In the genomic region with DNA sequence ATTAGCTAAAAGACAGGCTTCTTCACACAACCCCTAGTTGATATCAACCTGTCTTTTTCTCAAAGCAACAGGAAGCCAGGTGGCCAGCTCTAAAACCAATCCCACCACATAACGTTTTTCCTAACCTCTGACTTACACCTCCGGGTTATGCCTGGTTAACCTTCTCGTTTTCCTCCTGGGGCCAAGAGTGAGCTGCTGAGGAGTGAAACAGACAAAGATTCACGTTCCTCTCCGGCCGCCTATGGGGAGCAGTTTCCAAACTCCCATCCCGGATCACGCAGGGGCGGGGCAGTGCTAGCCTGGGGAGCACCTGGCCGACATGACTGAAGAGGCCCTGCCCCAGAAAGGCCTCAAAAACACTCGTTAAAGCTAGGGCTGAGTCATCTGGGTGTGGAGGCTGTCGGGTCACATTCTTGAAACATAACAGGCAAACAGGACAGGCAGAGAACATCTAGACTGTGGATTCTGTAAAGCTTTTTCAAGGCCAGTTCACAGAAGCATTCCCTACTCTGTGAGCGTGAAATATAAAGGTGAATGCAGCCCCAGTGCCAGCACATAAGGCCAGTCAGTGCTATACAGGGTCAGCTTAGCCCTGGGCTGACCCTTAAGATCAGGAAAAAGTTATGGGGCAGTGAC, we compare ENCODE assay signal across 8 cellular contexts. TPM values are rescaled to one million over a fixed set of nuclear protein-coding genes. Genes with fewer than 3 reads are reported as not detected.
DNase-seq lines count a peak whose midpoint lies in the region; ATAC-seq and TF ChIP-seq lines count a peak whose summit lies in the region.

No MANE protein-coding gene starts in this region.

- H3K4me1 ChIP-seq in DOHH2 (ENCODE audit: control insufficient read depth, low read length), result peaks cover 30% of the 10 kb centered on the region
- H3K4me1 ChIP-seq in GM23338 (ENCODE audit: insufficient read depth), result peaks cover 22% of the 10 kb centered on the region
- peaks cover 30% of the 10 kb centered on the region for H3K4me1 ChIP-seq in MM.1S (ENCODE audit: low read length)
- peaks cover 53% of the 10 kb centered on the region for H3K4me1 ChIP-seq in mucosa of stomach (ENCODE audit: control insufficient read depth, insufficient read depth, low read length)
- H3K4me1 ChIP-seq in testis, result peaks cover 55% of the 10 kb centered on the region

- H3K79me2 ChIP-seq in DOHH2 (ENCODE audit: control insufficient read depth, low read length) (no peaks in the 10 kb centered on the region), GM23338 (replicated peaks; ENCODE audit: insufficient read depth) (no peaks in the 10 kb centered on the region), MM.1S (ENCODE audit: low read length) (no peaks in the 10 kb centered on the region)

- H3K27me3 ChIP-seq in DOHH2 (ENCODE audit: control insufficient read depth, low read length) (no peaks in the 10 kb centered on the region), GM23338 (ENCODE audit: insufficient read depth) (no peaks in the 10 kb centered on the region), MM.1S (replicated peaks; ENCODE audit: insufficient read depth, low read length) (no peaks in the 10 kb centered on the region), mucosa of stomach (ENCODE audit: control insufficient read depth, insufficient read depth, low read length) (no peaks in the 10 kb centered on the region), testis (no peaks in the 10 kb centered on the region)

- peak overlapping the region; percentile 42 for H3K4me3 Mint-ChIP-seq in GM23338
- H3K4me3 Mint-ChIP-seq in activated CD4-positive, alpha-beta T cell treated with anti-CD3 and anti-CD28 coated beads, Interleukin-2, amount 10 ng/mL, durations not matched to agents 7 days and 5 days, result peak overlapping the region; percentile 65

- TF ChIP-seq POLR2A in testis (IDR thresholded peaks at IDR 0.05), result no peak

- H3K27ac ChIP-seq in DOHH2 (ENCODE audit: low read depth, low read length) (0 out of 2 replicates have a peak overlapping the region, but pooled peaks have one; percentile 22), GM23338 (ENCODE audit: low read depth) (peak overlapping the region; percentile 75), MM.1S (ENCODE audit: low read length) (peak overlapping the region; percentile 98), testis (peak overlapping the region; percentile 87 to 97)

- peak; percentile 87 for ATAC-seq in GM23338

- intact Hi-C loops in testis (cut with DNase I; ENCODE audit: low total_unique reads), result no loop called here

- peaks cover 8% of the 10 kb centered on the region for H3K9me3 ChIP-seq in DOHH2 (ENCODE audit: control insufficient read depth, insufficient read depth, low read length)
- H3K9me3 ChIP-seq in MM.1S (replicated peaks; ENCODE audit: insufficient read depth, low read length), result no peaks in the 10 kb centered on the region
- H3K9me3 ChIP-seq in mucosa of stomach (ENCODE audit: control insufficient read depth, low read length), result no peaks in the 10 kb centered on the region
- no peaks in the 10 kb centered on the region for H3K9me3 ChIP-seq in testis

- POLR2A ChIA-PET in activated CD4-positive, alpha-beta T cell treated with anti-CD3 and anti-CD28 coated beads, Interleukin-2, amount 10 ng/mL, durations not matched to agents 7 days and 5 days (lab: Charles Lee), result interaction anchor here (0.6 to 1.2 kb wide), 2 partner anchors 29 to 33 kb away, joined by 3 to 6 read pairs; no protein-coding TSS in a partner anchor

- no peaks in the 10 kb centered on the region for H3K9me2 ChIP-seq in DOHH2 (replicated peaks; ENCODE audit: control insufficient read depth, low read length)
- H3K9me2 ChIP-seq in GM23338 (ENCODE audit: insufficient read depth), result no peaks in the 10 kb centered on the region
- H3K9me2 ChIP-seq in MM.1S (replicated peaks; ENCODE audit: insufficient read depth, low read length), result no peaks in the 10 kb centered on the region

- DNase-seq in GM23338 (ENCODE audit: low spot score), result peak; percentile 84
- DNase-seq in MM.1S, result peak; percentile 61
- DNase-seq in activated CD4-positive, alpha-beta T cell treated with anti-CD3 and anti-CD28 coated beads, Interleukin-2, amount 10 ng/mL, durations not matched to agents 7 days and 5 days, result peak; percentile 57
- DNase-seq in ecto neural progenitor cell (ENCODE audit: low spot score), result peak; percentile 72
- DNase-seq in testis, result peak; percentile 78
- no peak for DNase-seq in pons (ENCODE audit: low spot score)

- H3K9me3 Mint-ChIP-seq in GM23338, result peaks cover 3% of the 10 kb centered on the region; the same call in 1 of the 3 replicates
- H3K9me3 Mint-ChIP-seq in activated CD4-positive, alpha-beta T cell treated with anti-CD3 and anti-CD28 coated beads, Interleukin-2, amount 10 ng/mL, durations not matched to agents 7 days and 5 days, result peaks cover 11% of the 10 kb centered on the region

- no peaks in the 10 kb centered on the region for H4K20me1 ChIP-seq in DOHH2 (ENCODE audit: control insufficient read depth, insufficient read depth, low read depth, low read length)
- no peaks in the 10 kb centered on the region for H4K20me1 ChIP-seq in GM23338 (replicated peaks; ENCODE audit: insufficient read depth)
- no peaks in the 10 kb centered on the region for H4K20me1 ChIP-seq in MM.1S (ENCODE audit: insufficient read depth, low read length)

- peak overlapping the region; percentile 36 for H3K4me3 ChIP-seq in DOHH2 (ENCODE audit: low read length)
- 0 out of 2 replicates have a peak overlapping the region, but pooled peaks have one; percentile 4 for H3K4me3 ChIP-seq in GM23338
- H3K4me3 ChIP-seq in MM.1S (ENCODE audit: low read length), result peak overlapping the region; percentile 33; the same call in 1 of the 2 replicates
- no peak overlapping the region for H3K4me3 ChIP-seq in mucosa of stomach (ENCODE audit: low read length)
- H3K4me3 ChIP-seq in testis, result no peak overlapping the region

- H3K9ac ChIP-seq in MM.1S (ENCODE audit: low read length) (peak overlapping the region; percentile 64), mucosa of stomach (ENCODE audit: low read length) (peak overlapping the region; percentile 69)

- WGBS in testis, 2 donors, result 29 to 30% methylated on average over 7 to 13 of the region's 13 CpGs

- H2AFZ ChIP-seq in GM23338 (peak overlapping the region; percentile 77; the same call in 1 of the 2 replicates), MM.1S (ENCODE audit: low read length) (peak overlapping the region; percentile 85)

- peak overlapping the region; percentile 91 for H3K27ac Mint-ChIP-seq in GM23338
- peak overlapping the region; percentile 99 for H3K27ac Mint-ChIP-seq in activated CD4-positive, alpha-beta T cell treated with anti-CD3 and anti-CD28 coated beads, Interleukin-2, amount 10 ng/mL, durations not matched to agents 7 days and 5 days

- CTCF ChIA-PET in activated CD4-positive, alpha-beta T cell treated with anti-CD3 and anti-CD28 coated beads, Interleukin-2, amount 10 ng/mL, durations not matched to agents 7 days and 5 days (lab: Charles Lee), result interaction anchor here (0.8 to 2.1 kb wide), 12 partner anchors 11 to 65 kb away, joined by 3 to 11 read pairs (median 4); a partner anchor contains a TSS

- 0 out of 3 replicates have a peak, but pooled peaks cover 3% of the 10 kb centered on the region for H3K36me3 Mint-ChIP-seq in GM23338 (ENCODE audit: low read depth)
- peaks cover 14% of the 10 kb centered on the region for H3K36me3 Mint-ChIP-seq in activated CD4-positive, alpha-beta T cell treated with anti-CD3 and anti-CD28 coated beads, Interleukin-2, amount 10 ng/mL, durations not matched to agents 7 days and 5 days (ENCODE audit: low read depth)

- TF ChIP-seq CTCF in DOHH2 (IDR thresholded peaks at IDR 0.05; ENCODE audit: low read depth, low read length, poor library complexity, severe bottlenecking) (no peak), GM23338 (conservative IDR thresholded peaks at IDR 0.05; ENCODE audit: low read depth in 2 of 2) (no peak), MM.1S (IDR thresholded peaks at IDR 0.05; ENCODE audit: low read length) (no peak), testis (IDR thresholded peaks at IDR 0.05) (no peak)

- peaks cover 6% of the 10 kb centered on the region for H3K27me3 Mint-ChIP-seq in GM23338 (ENCODE audit: insufficient read depth, low read depth, poor library complexity)
- no peaks in the 10 kb centered on the region for H3K27me3 Mint-ChIP-seq in activated CD4-positive, alpha-beta T cell treated with anti-CD3 and anti-CD28 coated beads, Interleukin-2, amount 10 ng/mL, durations not matched to agents 7 days and 5 days

- H3K4me2 ChIP-seq in DOHH2 (ENCODE audit: low read length) (peak overlapping the region; percentile 53), GM23338 (peak overlapping the region; percentile 24), MM.1S (ENCODE audit: low read depth, low read length) (peak overlapping the region; percentile 70)

- H3K36me3 ChIP-seq in DOHH2 (ENCODE audit: control insufficient read depth, low read length), result no peaks in the 10 kb centered on the region
- H3K36me3 ChIP-seq in GM23338 (ENCODE audit: insufficient read depth), result no peaks in the 10 kb centered on the region
- H3K36me3 ChIP-seq in MM.1S (replicated peaks; ENCODE audit: insufficient read depth, low read length), result no peaks in the 10 kb centered on the region
- no peaks in the 10 kb centered on the region for H3K36me3 ChIP-seq in mucosa of stomach (ENCODE audit: control insufficient read depth, insufficient read depth, low read length)
- no peaks in the 10 kb centered on the region for H3K36me3 ChIP-seq in testis (ENCODE audit: low read depth, missing control alignments)

- peaks cover 35% of the 10 kb centered on the region for H3K4me1 Mint-ChIP-seq in GM23338
- H3K4me1 Mint-ChIP-seq in activated CD4-positive, alpha-beta T cell treated with anti-CD3 and anti-CD28 coated beads, Interleukin-2, amount 10 ng/mL, durations not matched to agents 7 days and 5 days, result peaks cover 67% of the 10 kb centered on the region

- H3F3A ChIP-seq in DOHH2 (ENCODE audit: control insufficient read depth, insufficient read depth) (no peaks in the 10 kb centered on the region), GM23338 (replicated peaks; ENCODE audit: low read depth) (no peaks in the 10 kb centered on the region), MM.1S (ENCODE audit: insufficient read depth, low read length) (peaks cover 28% of the 10 kb centered on the region)

TF ChIP-seq in GM23338, 12 proteins besides CTCF, POLR2A, EP300 and RAD21 (continues in another document):
- 0 out of 2 replicates have a peak, but pooled peaks have one; percentile 25 for TF ChIP-seq CREB1 (CRISPR knock-in tag; IDR thresholded peaks at IDR 0.05; ENCODE audit: low read depth)

RNA-seq across cellular contexts. Expression of a gene that starts 25.9 kb away (rescaled TPM):
- 7.2 and 7.3 TPM in 2 replicates for total RNA-seq in GM23338 (2014; rRNA removed; shearing (Covaris generic))
- polyA plus RNA-seq in GM23338 (2016; fragmentation: Nextera tagmentation; extraction: Ambion mirVana), result 10.9 and 14.7 TPM in 2 replicates
- total RNA-seq in activated CD4-positive, alpha-beta T cell treated with anti-CD3 and anti-CD28 coated beads, Interleukin-2, amount 10 ng/mL, durations not matched to agents 7 days and 5 days, result 10 to 100 TPM; 39.1 to 41.6 TPM
- total RNA-seq in testis, result 100 to 1,000 TPM; 224 to 274 TPM
- polyA plus RNA-seq in testis (ENCODE audit: insufficient read depth, low read depth, low replicate concordance), result 169 TPM

RNA-seq across cellular contexts. Expression of a gene that starts 51.7 kb away (rescaled TPM):
- total RNA-seq in GM23338 (2014; rRNA removed; shearing (Covaris generic)), result 138 and 162 TPM in 2 replicates
- 64.0 and 72.4 TPM in 2 replicates for polyA plus RNA-seq in GM23338 (2016; fragmentation: Nextera tagmentation; extraction: Ambion mirVana)
- 100 to 1,000 TPM in 1 of 2 experiments, 10 to 100 TPM in 1; 94.3 to 118 TPM for total RNA-seq in activated CD4-positive, alpha-beta T cell treated with anti-CD3 and anti-CD28 coated beads, Interleukin-2, amount 10 ng/mL, durations not matched to agents 7 days and 5 days
- total RNA-seq in testis, result 100 to 1,000 TPM; 105 to 146 TPM
- 87.0 TPM for polyA plus RNA-seq in testis (ENCODE audit: insufficient read depth, low read depth, low replicate concordance)

Comparison
In these comparisons a context has a peak if more than half of its experiments do, and no peak if none do; other contexts are left out.
1. H3K27ac ChIP-seq: peak in every context shown above with its lines; median percentile 98 in MM.1S; 92 in testis; 75 in GM23338; 22 in DOHH2.
2. H3K4me3 ChIP-seq: peak in DOHH2 (single experiment), GM23338 (single experiment) and MM.1S (single experiment); none in mucosa of stomach (single experiment) and testis (0 of 2).
3. RNA of a gene that starts 25.9 kb away (total RNA-seq): 224 to 274 TPM in testis; 39.1 to 41.6 TPM in activated CD4-positive, alpha-beta T cell treated with anti-CD3 and anti-CD28 coated beads, Interleukin-2, amount 10 ng/mL, durations not matched to agents 7 days and 5 days and 7.2 to 7.3 TPM in GM23338; every median in the first group is over 4 times any median in the second.
4. Peak in every context shown above with its lines, with median percentiles within 50 percentile points of each other: H3K4me2 ChIP-seq.